ENCODE assay signal across 17 cellular contexts in genomic region chr21:16086936-16087335, GRCh38.
A peak's percentile ranks its signal among the peaks of the same experiment; 100 is the strongest.
DNase-seq lines count a peak whose midpoint lies in the region; FAIRE-seq and TF ChIP-seq lines count a peak whose summit lies in the region.
"Had no signal": no experiment of that assay in that cellular context is flagged by ENCODE, and none has a peak within 500 bp of the region (broad histone marks: within the 10 kb centered on the region; RNA-seq: fewer than 3 reads in every experiment).

No MANE protein-coding gene starts in this region.

- TF ChIP-seq CTCF in VCaP (conservative IDR thresholded peaks at IDR 0.05) (no peak), uterus (IDR thresholded peaks at IDR 0.05) (no peak), transverse colon (IDR thresholded peaks at IDR 0.05) (no peak)

- no peak overlapping the region for H3K4me3 ChIP-seq in neuron (ENCODE audit: low read length)
- peak overlapping the region; percentile 4 to 8 for H3K4me3 ChIP-seq in uterus
- no peak overlapping the region for H3K4me3 ChIP-seq in small intestine (ENCODE audit: low read depth in 1 of 2, low read length in 2 of 2)
- H3K4me3 ChIP-seq in transverse colon = no peak overlapping the region
- H3K4me3 ChIP-seq: K562, PC-9 had no signal

- WGBS in small intestine, 3 donors = 24 to 58% (median 37%) methylated on average over 2 of the region's 2 CpGs
- 45 to 49% methylated on average over 2 of the region's 2 CpGs for WGBS in transverse colon (ENCODE audit: low coverage in 1 of 2), 2 donors

- intact Hi-C loops in uterus (cut with DNase I; ENCODE audit: low total_unique reads) = no loop called here
- intact Hi-C loops in transverse colon (cut with DNase I; ENCODE audit: low total_unique reads) = no loop called here

- in situ Hi-C loops in transverse colon (cut with MboI; ENCODE audit: low pct_ligation_motif_present in 1 of 4, low pct_unique_long_range_greater_than_20kb in 1 of 4, low sequenced_read_pairs in 3 of 4) = loop anchor here in 2 of 4 donors (25.0 kb wide), 1 partner anchor 250 kb away; no protein-coding TSS in a partner anchor

- H3K9me3 ChIP-seq in neuron (ENCODE audit: low read length) (no peaks in the 10 kb centered on the region), uterus (no peaks in the 10 kb centered on the region), small intestine (ENCODE audit: control insufficient read depth, low read depth) (no peaks in the 10 kb centered on the region), transverse colon (no peaks in the 10 kb centered on the region)
- H3K9me3 ChIP-seq: BE2C had no signal

- no peaks in the 10 kb centered on the region for H3K36me3 ChIP-seq in neuron (ENCODE audit: insufficient read depth, low read length)
- H3K36me3 ChIP-seq in uterus = no peaks in the 10 kb centered on the region
- H3K36me3 ChIP-seq in small intestine (ENCODE audit: control insufficient read depth in 2 of 2, insufficient read depth in 2 of 2, low read length in 2 of 2) = no peaks in the 10 kb centered on the region
- no peaks in the 10 kb centered on the region for H3K36me3 ChIP-seq in transverse colon
- H3K36me3 ChIP-seq: BE2C had no signal

- TF ChIP-seq POLR2A in uterus (IDR thresholded peaks at IDR 0.05) (no peak), transverse colon (IDR thresholded peaks at IDR 0.05) (no peak)

- peak overlapping the region; percentile 86; the same call in 1 of the 2 replicates for H3K27ac ChIP-seq in VCaP
- H3K27ac ChIP-seq in uterus = peak overlapping the region; percentile 90 to 91
- no peak overlapping the region for H3K27ac ChIP-seq in small intestine (ENCODE audit: low read depth in 1 of 2, low read length in 1 of 2)
- no peak overlapping the region for H3K27ac ChIP-seq in transverse colon
- H3K27ac ChIP-seq: PC-9 had no signal

- DNase-seq in inferior parietal cortex (ENCODE audit: extremely low spot score) (peak; percentile 72), uterus (no peak), small intestine (no peak), transverse colon (no peak)
- DNase-seq in central memory CD4-positive, alpha-beta T cell = no peak
- DNase-seq: ACHN; BE2C; CD8-positive, alpha-beta T cell; DND-41; GOT3; NCI-H1092; NCI-H2227 treated with DMSO at 0.1 percent for 48 hours; NCI-H526 treated with DMSO at 0.1 percent for 48 hours; PC-9 had no signal

- no peak for FAIRE-seq in small intestine (lab: Jason Lieb, UNC)
- FAIRE-seq: K562 had no signal

- H2AFZ ChIP-seq in neuron (ENCODE audit: low read depth, low read length) = peak overlapping the region; percentile 19
- H2AFZ ChIP-seq: PC-9 had no signal

- TF ChIP-seq EP300 in transverse colon (IDR thresholded peaks at IDR 0.05; ENCODE audit: low read depth) = no peak

- H3K4me1 ChIP-seq in neuron (ENCODE audit: insufficient read depth, low read length) (no peaks in the 10 kb centered on the region), uterus (peaks cover 0 to 9% of the 10 kb centered on the region in 2 donors), small intestine (ENCODE audit: control insufficient read depth in 2 of 2, insufficient read depth in 1 of 2, low read depth in 1 of 2, low read length in 1 of 2) (no peaks in the 10 kb centered on the region), transverse colon (no peaks in the 10 kb centered on the region)
- H3K4me1 ChIP-seq: BE2C had no signal

- H3K27me3 ChIP-seq in neuron (ENCODE audit: insufficient read depth, low read length) = no peaks in the 10 kb centered on the region
- H3K27me3 ChIP-seq in uterus = no peaks in the 10 kb centered on the region
- H3K27me3 ChIP-seq in small intestine (ENCODE audit: control insufficient read depth in 2 of 2, insufficient read depth in 2 of 2, low read length in 2 of 2) = no peaks in the 10 kb centered on the region
- no peaks in the 10 kb centered on the region for H3K27me3 ChIP-seq in transverse colon
- H3K27me3 ChIP-seq: BE2C had no signal

Comparison
In these comparisons a context has a peak if more than half of its experiments do, and no peak if none do; other contexts are left out.
1. H3K27ac ChIP-seq: peak in VCaP (single experiment) and uterus (2 of 2); none in small intestine (0 of 2) and transverse colon (0 of 4).
2. H3K4me3 ChIP-seq: peak in uterus (2 of 2); none in neuron (single experiment), small intestine (0 of 2) and transverse colon (0 of 4).